23 cellular contexts compared by ENCODE assay signal in the genomic region with DNA sequence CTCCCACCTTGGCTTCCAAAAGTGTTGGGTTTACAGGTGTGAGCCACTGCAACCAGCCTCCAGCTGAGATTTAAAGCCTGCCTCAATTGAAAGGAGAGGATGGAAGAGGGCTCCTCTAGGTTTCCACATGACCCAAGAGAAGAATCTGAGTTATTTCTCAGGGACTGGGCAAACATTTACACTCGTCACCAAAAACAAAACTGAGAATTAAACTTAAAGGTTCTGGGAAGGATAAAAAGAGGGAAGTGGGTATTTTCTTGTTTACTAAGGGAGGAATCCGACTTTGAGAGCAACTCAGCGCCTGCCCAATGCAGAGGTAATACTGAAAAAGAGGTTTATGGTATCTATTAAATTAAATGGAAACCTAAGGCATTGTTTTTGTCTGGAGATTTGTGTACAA. TPM values are rescaled to one million over a fixed set of nuclear protein-coding genes. Genes with fewer than 3 reads are reported as not detected.
DNase-seq lines count a peak whose midpoint lies in the region; ATAC-seq, FAIRE-seq and TF ChIP-seq lines count a peak whose summit lies in the region.
"Had no signal": no experiment of that assay in that cellular context is flagged by ENCODE, and none has a peak within 500 bp of the region (broad histone marks: within the 10 kb centered on the region; RNA-seq: fewer than 3 reads in every experiment).

No MANE protein-coding gene starts in this region.

- H3K4me3 Mint-ChIP-seq in Caco-2 (ENCODE audit: unreplicated experiment) = no peak overlapping the region
- H3K4me3 Mint-ChIP-seq: CD4-positive, CD25-positive, alpha-beta regulatory T cell; GM23338 had no signal

- H3K4me1 ChIP-seq in Caco-2 = peaks cover 66% of the 10 kb centered on the region
- peaks cover 6% of the 10 kb centered on the region for H3K4me1 ChIP-seq in mucosa of descending colon (ENCODE audit: low read depth)

- peak overlapping the region; percentile 11 for H3K27ac Mint-ChIP-seq in Caco-2 (ENCODE audit: unreplicated experiment)
- H3K27ac Mint-ChIP-seq: GM23338, IgD-negative memory B cell had no signal

- peaks cover 18% of the 10 kb centered on the region for H3K27me3 Mint-ChIP-seq in Caco-2 (ENCODE audit: insufficient read depth, unreplicated experiment)

- H3K36me3 Mint-ChIP-seq in Caco-2 (ENCODE audit: insufficient read depth, unreplicated experiment) = no peaks in the 10 kb centered on the region
- H3K36me3 Mint-ChIP-seq: CD4-positive, CD25-positive, alpha-beta regulatory T cell; IgD-negative memory B cell had no signal

- no peaks in the 10 kb centered on the region for H3K36me3 ChIP-seq in Caco-2 (ENCODE audit: control insufficient read depth, insufficient read depth, low read length)
- no peaks in the 10 kb centered on the region for H3K36me3 ChIP-seq in mucosa of descending colon (ENCODE audit: low read depth)

- ATAC-seq in mucosa of descending colon = peak; percentile 19
- ATAC-seq in GM18520 (IDR thresholded peaks at IDR 0.05; ENCODE audit: unreplicated experiment) = no peak
- ATAC-seq: GM23338, HCT116 had no signal

- no TSS peak for BruUV-seq in Caco-2 (replicated peaks; lab: Mats Ljungman, UMichigan)

- TF ChIP-seq CTCF in Caco-2 (IDR thresholded peaks at IDR 0.05; ENCODE audit: insufficient read depth in 1 of 2, low read depth in 1 of 2, low read length in 1 of 2, severe bottlenecking in 1 of 2, unreplicated experiment in 1 of 2) = no peak
- no peak for TF ChIP-seq CTCF in mucosa of descending colon (IDR thresholded peaks at IDR 0.05)

- in situ Hi-C loops in ACHN (cut with HindIII; ENCODE audit: low pct_ligation_motif_present, low pct_unique_long_range_greater_than_20kb, low sequenced_read_pairs) = no loop called here

- H3K4me3 ChIP-seq in Caco-2 (ENCODE audit: low read depth, low read length) = no peak overlapping the region
- H3K4me3 ChIP-seq in mucosa of descending colon = no peak overlapping the region
- H3K4me3 ChIP-seq: GM23338 had no signal

- CTCF ChIA-PET in Caco-2 (lab: Charles Lee) = interaction anchor here (0.7 to 1.6 kb wide), 4 partner anchors 11 to 154 kb away, joined by 3 to 5 read pairs (median 4); no protein-coding TSS in a partner anchor

- POLR2A ChIA-PET in Caco-2 (lab: Charles Lee) = no interaction called here

- H3K4me1 Mint-ChIP-seq in Caco-2 (ENCODE audit: low read depth, unreplicated experiment) = peaks cover 57% of the 10 kb centered on the region

- no peaks in the 10 kb centered on the region for H3K9me3 ChIP-seq in Caco-2
- no peaks in the 10 kb centered on the region for H3K9me3 ChIP-seq in mucosa of descending colon
- H3K9me3 ChIP-seq: SK-N-SH had no signal

- DNase-seq in Caco-2 = no peak
- no peak for DNase-seq in GM18507 (ENCODE audit: extremely low spot score, insufficient read length, low read depth)
- DNase-seq in RPMI8226 = peak; percentile 54
- no peak for DNase-seq in mucosa of descending colon
- no peak for DNase-seq in ACHN
- DNase-seq in activated CD4-positive, alpha-beta T cell treated with anti-CD3 and anti-CD28 coated beads, Interleukin-2, amount 50 U/mL, for 1 hour = no peak
- DNase-seq: CD4-positive, CD25-positive, alpha-beta regulatory T cell; DND-41; Karpas-422; NCI-H1694; NCI-H2081 treated with DMSO at 0.1 percent for 48 hours; NCI-H2171 treated with DMSO at 0.1 percent for 48 hours; NCI-H524 treated with DMSO at 0.1 percent for 48 hours; NCI-H82; SHP77; SK-N-SH had no signal

- intact Hi-C loops in Caco-2 (cut with micrococcal nuclease; ENCODE audit: unreplicated experiment) = no loop called here
- intact Hi-C loops in mucosa of descending colon (cut with DNase I, micrococcal nuclease) = no loop called here

- no peaks in the 10 kb centered on the region for H3K27me3 ChIP-seq in Caco-2 (replicated peaks; ENCODE audit: control insufficient read depth, insufficient read depth, low read length)

- H3K9me3 Mint-ChIP-seq in Caco-2 (ENCODE audit: unreplicated experiment) = no peaks in the 10 kb centered on the region
- H3K9me3 Mint-ChIP-seq: GM23338 had no signal

- FAIRE-seq in GM18507 (lab: Jason Lieb, UNC) = peak; percentile 33

RNA-seq across cellular contexts. Expression of a gene that starts 13.3 kb away (rescaled TPM):
- total RNA-seq in Caco-2 (2022) (not detected in 2 replicates), mucosa of descending colon (not detected)
- total RNA-seq: A673; CD4-positive, CD25-positive, alpha-beta regulatory T cell; GM23338; M059J; RPMI7951 had no signal

RNA-seq across cellular contexts. Expression of a gene that starts 27.4 kb away (rescaled TPM):
- 0.65 and 1.1 TPM in 2 replicates for total RNA-seq in Caco-2 (2022)
- 10 to 100 TPM in 1 of 3 donors, 1 to 10 TPM in 1, under 1 TPM in 1; 0.93 to 32.4 (median 3.3) TPM for total RNA-seq in mucosa of descending colon
- total RNA-seq: GM23338 had no signal
